Comparison of ENCODE assay signal across 21 cellular contexts in the genomic region with DNA sequence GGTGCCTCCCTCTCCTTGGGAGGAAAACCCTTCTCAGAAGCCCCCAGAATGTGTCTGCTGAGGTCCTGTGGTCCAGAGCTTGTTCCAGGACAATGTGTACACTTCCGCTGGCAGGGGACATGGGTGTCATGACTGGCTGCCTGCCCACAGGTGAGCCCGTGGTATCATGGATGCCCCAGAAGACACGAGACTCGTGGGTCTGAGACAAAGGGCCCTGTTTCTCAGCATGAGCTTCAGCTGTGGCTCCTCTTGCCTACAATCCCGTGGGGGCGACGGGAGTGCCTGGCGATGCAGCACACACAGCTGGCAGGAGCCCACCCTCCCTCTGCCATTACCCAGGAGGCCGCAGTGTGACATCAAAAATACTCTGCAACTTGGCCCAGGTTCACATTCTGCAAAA.
"Had no signal": no experiment of that assay in that cellular context is flagged by ENCODE, and none has a peak within 500 bp of the region (broad histone marks: within the 10 kb centered on the region; RNA-seq: fewer than 3 reads in every experiment).

No MANE protein-coding gene starts in this region.

- DNase-seq: effector memory CD4-positive, alpha-beta T cell; esophagus squamous epithelium; foreskin melanocyte; hippocampal formation; kidney glomerular epithelial cell; left ventricle myocardium superior; lower lobe of right lung; natural killer cell; nucleus accumbens; stimulated activated CD4-positive, alpha-beta T cell treated with anti-CD3 and anti-CD28 coated beads, Interleukin-2, amount 100 ng/mL, for 48 hours; uterus had no signal

- H3K27ac ChIP-seq: coronary artery, esophagus squamous epithelium, heart right ventricle, lower lobe of right lung, prostate gland, right atrium auricular region, thoracic aorta, tibial nerve, upper lobe of left lung, uterus had no signal

- H3K4me3 ChIP-seq: coronary artery, esophagus squamous epithelium, heart right ventricle, lower lobe of right lung, prostate gland, right atrium auricular region, thoracic aorta, tibial nerve, upper lobe of left lung, uterus had no signal

- H3K36me3 ChIP-seq: esophagus squamous epithelium, heart right ventricle, lower lobe of right lung, prostate gland, right atrium auricular region, thoracic aorta, upper lobe of left lung, uterus had no signal

- H3K27me3 ChIP-seq: uterus had no signal

- H3K9me3 ChIP-seq: esophagus squamous epithelium, heart right ventricle, lower lobe of right lung, prostate gland, right atrium auricular region, thoracic aorta, tibial nerve, upper lobe of left lung, uterus had no signal

- H3K27ac Mint-ChIP-seq: natural killer cell; stimulated activated naive B cell treated with anti-CD40 and anti-IgM and Interleukin-4, amounts not matched to agents 10 μg/mL and 1 μg/mL and 100 μg/mL, for 72 hours; stimulated activated naive CD8-positive, alpha-beta T cell treated with anti-CD3 and anti-CD28 coated beads, Interleukin-15, Interleukin-2, amounts not matched to agents 100 ng/mL and 50 ng/mL, for 24 hours had no signal

- H3K4me3 Mint-ChIP-seq: natural killer cell; stimulated activated naive CD8-positive, alpha-beta T cell treated with anti-CD3 and anti-CD28 coated beads, Interleukin-15, Interleukin-2, amounts not matched to agents 100 ng/mL and 50 ng/mL, for 24 hours had no signal

- H3K36me3 Mint-ChIP-seq: natural killer cell had no signal

- ATAC-seq: heart right ventricle, left colon, left ventricle myocardium superior, lower lobe of right lung, natural killer cell had no signal

- H3K27me3 Mint-ChIP-seq: stimulated activated naive CD8-positive, alpha-beta T cell treated with anti-CD3 and anti-CD28 coated beads, Interleukin-15, Interleukin-2, amounts not matched to agents 100 ng/mL and 50 ng/mL, for 24 hours had no signal

- H3K9me3 Mint-ChIP-seq: natural killer cell; stimulated activated naive B cell treated with anti-CD40 and anti-IgM and Interleukin-4, amounts not matched to agents 10 μg/mL and 1 μg/mL and 100 μg/mL, for 72 hours; stimulated activated naive CD8-positive, alpha-beta T cell treated with anti-CD3 and anti-CD28 coated beads, Interleukin-15, Interleukin-2, amounts not matched to agents 100 ng/mL and 50 ng/mL, for 24 hours had no signal
